Comparison of ENCODE assay signal across 10 cellular contexts in genomic region chrX:138710866-138711331, GRCh38. TPM values are rescaled to one million over a fixed set of nuclear protein-coding genes. Genes with fewer than 3 reads are reported as not detected.
DNase-seq lines count a peak whose midpoint lies in the region; ATAC-seq, FAIRE-seq and TF ChIP-seq lines count a peak whose summit lies in the region.
"Had no signal": no experiment of that assay in that cellular context is flagged by ENCODE, and none has a peak within 500 bp of the region (broad histone marks: within the 10 kb centered on the region; RNA-seq: fewer than 3 reads in every experiment).

No MANE protein-coding gene starts in this region.

- peak; percentile 42 for DNase-seq in astrocyte of the hippocampus (ENCODE audit: low read depth, low spot score)
- DNase-seq in kidney: peak; percentile 73
- DNase-seq in occipital lobe (lab: John Stamatoyannopoulos, UW): no peak
- no peak for DNase-seq in CD4-positive, alpha-beta memory T cell
- DNase-seq in DMS153 treated with DMSO at 0.1 percent for 48 hours (lab: John Stamatoyannopoulos, UW; ENCODE audit: unreplicated experiment): no peak
- DNase-seq: activated CD8-positive, alpha-beta memory T cell treated with anti-CD3 and anti-CD28 coated beads, Interleukin-2, amount 50 U/mL, for 4 hours; midbrain had no signal

- H3K4me3 ChIP-seq in HEK293 (ENCODE audit: low read depth, low read length) (peak overlapping the region; percentile 46), kidney (ENCODE audit: low read length in 2 of 2) (peak overlapping the region; percentile 45 to 61), skeletal muscle satellite cell (ENCODE audit: low read length) (peak overlapping the region; percentile 69)
- no peak overlapping the region for H3K4me3 ChIP-seq in CD4-positive, alpha-beta memory T cell (ENCODE audit: low read length in 2 of 2)

- H3K36me3 Mint-ChIP-seq in CD4-positive, alpha-beta memory T cell: no peaks in the 10 kb centered on the region

- H3K9me3 ChIP-seq in HEK293 (ENCODE audit: control insufficient read depth, insufficient read depth, low read depth, low read length) (no peaks in the 10 kb centered on the region), kidney (ENCODE audit: control insufficient read depth in 1 of 2, low read length in 2 of 2) (no peaks in the 10 kb centered on the region), skeletal muscle satellite cell (replicated peaks; ENCODE audit: low read length) (no peaks in the 10 kb centered on the region)
- H3K9me3 ChIP-seq in CD4-positive, alpha-beta memory T cell (ENCODE audit: control insufficient read depth in 1 of 2, low read length in 2 of 2): no peaks in the 10 kb centered on the region

- POLR2A ChIA-PET in HEK293 (lab: Yijun Ruan, JAX): interaction anchor here (0.7 to 1.3 kb wide), 2 partner anchors 14 to 361 kb away, joined by 3 read pairs; no protein-coding TSS in a partner anchor
- POLR2A ChIA-PET in CD4-positive, alpha-beta memory T cell (lab: Charles Lee; ENCODE audit: partially characterized antibody): no interaction called here

- TF ChIP-seq CTCF in HEK293 (tag by site-specific recombination; IDR thresholded peaks at IDR 0.05) (no peak), kidney (IDR thresholded peaks at IDR 0.05; ENCODE audit: borderline replicate concordance, extremely low read depth, insufficient read depth) (no peak)

- peak overlapping the region; percentile 39; the same call in 1 of the 2 replicates for H3K27ac ChIP-seq in HEK293 (ENCODE audit: extremely low read depth, low read depth, low read length)
- H3K27ac ChIP-seq in kidney (ENCODE audit: low read depth in 2 of 2, low read length in 2 of 2): no peak overlapping the region
- no peak overlapping the region for H3K27ac ChIP-seq in CD4-positive, alpha-beta memory T cell (ENCODE audit: low read depth, low read length)

- CTCF ChIA-PET in HEK293 (lab: Yijun Ruan, JAX): interaction anchor here (0.7 to 1.0 kb wide), 2 partner anchors 28 to 170 kb away, joined by 3 to 5 read pairs; no protein-coding TSS in a partner anchor
- CTCF ChIA-PET in CD4-positive, alpha-beta memory T cell (lab: Charles Lee; ENCODE audit: partially characterized antibody): no interaction called here

- no peak for ATAC-seq in HG02884 (IDR thresholded peaks at IDR 0.05; ENCODE audit: unreplicated experiment)

- peak overlapping the region; percentile 85 for H3K4me2 ChIP-seq in skeletal muscle satellite cell (ENCODE audit: low read length)

- H3K4me1 Mint-ChIP-seq in CD4-positive, alpha-beta memory T cell: no peaks in the 10 kb centered on the region

- FAIRE-seq in kidney (lab: Jason Lieb, UNC): no peak

- H3K36me3 ChIP-seq in HEK293 (ENCODE audit: control insufficient read depth in 2 of 2, insufficient read depth in 1 of 2, low read length in 2 of 2): no peaks in the 10 kb centered on the region
- no peaks in the 10 kb centered on the region for H3K36me3 ChIP-seq in kidney (ENCODE audit: control insufficient read depth in 1 of 2, insufficient read depth in 2 of 2, low read length in 2 of 2)
- no peaks in the 10 kb centered on the region for H3K36me3 ChIP-seq in skeletal muscle satellite cell (ENCODE audit: insufficient read depth, low read length)
- H3K36me3 ChIP-seq in CD4-positive, alpha-beta memory T cell (ENCODE audit: insufficient read depth, low read length): no peaks in the 10 kb centered on the region

- peaks cover 2 to 15% of the 10 kb centered on the region in 2 donors for H3K27me3 Mint-ChIP-seq in CD4-positive, alpha-beta memory T cell

- intact Hi-C loops in kidney (cut with DNase I): no loop called here
- intact Hi-C loops in CD4-positive, alpha-beta memory T cell (cut with micrococcal nuclease): no loop called here

- peaks cover 0 to 2% (median 0%) of the 10 kb centered on the region in 8 donors for H3K9me3 Mint-ChIP-seq in CD4-positive, alpha-beta memory T cell

- H3K4me1 ChIP-seq in HEK293 (ENCODE audit: control insufficient read depth, insufficient read depth, low read length) (no peaks in the 10 kb centered on the region; the same call in 1 of the 2 replicates), kidney (ENCODE audit: control insufficient read depth in 1 of 2, insufficient read depth in 1 of 2, low read depth in 1 of 2, low read length in 2 of 2) (no peaks in the 10 kb centered on the region), skeletal muscle satellite cell (ENCODE audit: control insufficient read depth, insufficient read depth, low read length) (no peaks in the 10 kb centered on the region)
- H3K4me1 ChIP-seq in CD4-positive, alpha-beta memory T cell (ENCODE audit: insufficient read depth, low read length): no peaks in the 10 kb centered on the region

- H3K27ac Mint-ChIP-seq in CD4-positive, alpha-beta memory T cell: peak overlapping the region in 1 of 7 donors; percentile 41

- H3K4me3 Mint-ChIP-seq in CD4-positive, alpha-beta memory T cell: peak overlapping the region in 1 of 8 donors; percentile 60

- peaks cover 22% of the 10 kb centered on the region for H3K27me3 ChIP-seq in skeletal muscle satellite cell (ENCODE audit: control insufficient read depth, insufficient read depth, low read length)
- H3K27me3 ChIP-seq in CD4-positive, alpha-beta memory T cell (ENCODE audit: insufficient read depth, low read length): no peaks in the 10 kb centered on the region

- no peak overlapping the region for H3K9ac ChIP-seq in kidney (ENCODE audit: low read length in 2 of 2)
- H3K9ac ChIP-seq in skeletal muscle satellite cell (ENCODE audit: low read depth, low read length): no peak overlapping the region

TF ChIP-seq in HEK293, 187 proteins besides CTCF, POLR2A, EP300 and RAD21 (continues in another document):
- no peak for TF ChIP-seq REPIN1 (tag by site-specific recombination; IDR thresholded peaks at IDR 0.05; ENCODE audit: low read depth)
- no peak for TF ChIP-seq SETDB1 (IDR thresholded peaks at IDR 0.05; ENCODE audit: insufficient read length, low read length)
- peak; percentile 87; the same call in 1 of the 2 replicates for TF ChIP-seq ZNF777 (tag by site-specific recombination; IDR thresholded peaks at IDR 0.05; ENCODE audit: borderline replicate concordance)
- TF ChIP-seq ZBTB26 (tag by site-specific recombination; optimal IDR thresholded peaks at IDR 0.05): peak; percentile 66
- TF ChIP-seq KLF16 (tag by site-specific recombination; IDR thresholded peaks at IDR 0.05): no peak
- TF ChIP-seq HOXC10 (CRISPR knock-in tag; IDR thresholded peaks at IDR 0.05): no peak
- TF ChIP-seq ZNF335 (tag by site-specific recombination; conservative IDR thresholded peaks at IDR 0.05): peak; percentile 26; the same call in 1 of the 2 replicates
- no peak for TF ChIP-seq ZSCAN18 (tag by site-specific recombination; IDR thresholded peaks at IDR 0.05)
- TF ChIP-seq ZNF423 (tag by site-specific recombination; IDR thresholded peaks at IDR 0.05): no peak
- 0 out of 2 replicates have a peak, but pooled peaks have one; percentile 11 for TF ChIP-seq ZBTB20 (tag by site-specific recombination; IDR thresholded peaks at IDR 0.05)
- no peak for TF ChIP-seq ZNF776 (tag by site-specific recombination; IDR thresholded peaks at IDR 0.05; ENCODE audit: borderline replicate concordance)
- TF ChIP-seq, protein P1, sequence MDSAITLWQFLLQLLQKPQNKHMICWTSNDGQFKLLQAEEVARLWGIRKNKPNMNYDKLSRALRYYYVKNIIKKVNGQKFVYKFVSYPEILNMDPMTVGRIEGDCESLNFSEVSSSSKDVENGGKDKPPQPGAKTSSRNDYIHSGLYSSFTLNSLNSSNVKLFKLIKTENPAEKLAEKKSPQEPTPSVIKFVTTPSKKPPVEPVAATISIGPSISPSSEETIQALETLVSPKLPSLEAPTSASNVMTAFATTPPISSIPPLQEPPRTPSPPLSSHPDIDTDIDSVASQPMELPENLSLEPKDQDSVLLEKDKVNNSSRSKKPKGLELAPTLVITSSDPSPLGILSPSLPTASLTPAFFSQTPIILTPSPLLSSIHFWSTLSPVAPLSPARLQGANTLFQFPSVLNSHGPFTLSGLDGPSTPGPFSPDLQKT (IDR thresholded peaks at IDR 0.05; ENCODE audit: borderline replicate concordance, low read depth, low read length): no peak

RNA-seq across cellular contexts. Expression of gene FGF13, which starts 0.6 kb away (rescaled TPM):
- total RNA-seq in kidney (16.6 TPM), occipital lobe (136 TPM)
- 9.2 TPM for polyA plus RNA-seq in kidney (ENCODE audit: insufficient read depth, low read depth, low replicate concordance)
- total RNA-seq in skeletal muscle satellite cell (2012; rRNA removed): 0.44 and 0.51 TPM in 2 replicates
- not detected for total RNA-seq in CD4-positive, alpha-beta memory T cell
- not detected for polyA plus RNA-seq in CD4-positive, alpha-beta memory T cell

Comparison
In these comparisons a context has a peak if more than half of its experiments do, and no peak if none do; other contexts are left out.
1. H3K4me3 ChIP-seq: peak in HEK293 (single experiment), kidney (2 of 2) and skeletal muscle satellite cell (single experiment); none in CD4-positive, alpha-beta memory T cell (0 of 2).
2. DNase-seq: peak in astrocyte of the hippocampus (single experiment) and kidney (single experiment); none in occipital lobe (single experiment), CD4-positive, alpha-beta memory T cell (0 of 5) and DMS153 treated with DMSO at 0.1 percent for 48 hours (single experiment).
3. RNA of gene FGF13, which starts 0.6 kb away (total RNA-seq): 136 TPM in occipital lobe (single experiment) and 16.6 TPM in kidney (single experiment); not detected in CD4-positive, alpha-beta memory T cell; every median in the first group is over 10 times any median in the second.